In genomic region chr6:17705778-17706579, GRCh38 we compare ENCODE assay signal across 8 cellular contexts. TPM values are rescaled to one million over a fixed set of nuclear protein-coding genes. Genes with fewer than 3 reads are reported as not detected.
DNase-seq lines count a peak whose midpoint lies in the region; ATAC-seq and TF ChIP-seq lines count a peak whose summit lies in the region.

No MANE protein-coding gene starts in this region.

- peak; percentile 71 for TF ChIP-seq POLR2A in GM18526 (IDR thresholded peaks at IDR 0.05; ENCODE audit: extremely low read depth, insufficient read length)

- no peak for TF ChIP-seq CTCF in AG04450 (IDR thresholded peaks at IDR 0.05; ENCODE audit: low read depth, low read length)

- H3K4me3 ChIP-seq in AG04450 (ENCODE audit: low read depth, low read length) = peak overlapping the region; percentile 81

- no peaks in the 10 kb centered on the region; the same call in 1 of the 2 replicates for H3K9me3 ChIP-seq in AG04450 (ENCODE audit: control insufficient read depth, insufficient read depth, low read length)

- CTCF ChIA-PET in AG04450 (lab: Charles Lee) = interaction anchor here (0.6 to 1.2 kb wide), 2 partner anchors 98 to 110 kb away, joined by 3 to 5 read pairs; no protein-coding TSS in a partner anchor

- DNase-seq in AG04450 (ENCODE audit: low read depth, low spot score) (peak; percentile 27), NCI-H446 (lab: John Stamatoyannopoulos, UW) (peak; percentile 68), mesenteric fat pad (ENCODE audit: low spot score) (peak; percentile 92)
- DNase-seq in activated CD4-positive, alpha-beta T cell treated with anti-CD3 and anti-CD28 coated beads, Interleukin-2, amount 50 U/mL, for 48 hours = peak; percentile 86 to 91
- peak; percentile 79 for DNase-seq in effector CD4-positive, alpha-beta T cell
- peak; percentile 61 to 71 for DNase-seq in stimulated activated CD8-positive, alpha-beta memory T cell treated with anti-CD3 and anti-CD28 coated beads, Interleukin-4, amount 100 ng/mL, for 1 hour (ENCODE audit: low read depth in 2 of 2, low spot score in 1 of 2)

- H3K27ac ChIP-seq in AG04450 (ENCODE audit: low read depth, low read length) = peak overlapping the region; percentile 93

- H3K27me3 ChIP-seq in AG04450 (ENCODE audit: control insufficient read depth, insufficient read depth, low read length) = no peaks in the 10 kb centered on the region

- peak; percentile 35 for ATAC-seq in HG03060 (IDR thresholded peaks at IDR 0.05; ENCODE audit: low read depth, unreplicated experiment)

- POLR2A ChIA-PET in AG04450 (lab: Yijun Ruan, JAX) = interaction anchor here (0.5 to 0.8 kb wide), 5 partner anchors 9 to 1351 kb away, joined by 3 to 6 read pairs (median 3); no protein-coding TSS in a partner anchor

RNA-seq across cellular contexts. Expression of gene NUP153, which starts 0.7 kb away (rescaled TPM):
- 30.5 and 35.2 TPM in 2 replicates for polyA plus RNA-seq in AG04450 (2011; rRNA removed)
- 32.3 and 41.9 TPM in 2 replicates for polyA minus RNA-seq in AG04450 (2011; rRNA and poly(A)+ RNA removed)
- 43.0 TPM for total RNA-seq in mesenteric fat pad

Comparison
In these comparisons a context has a peak if more than half of its experiments do, and no peak if none do; other contexts are left out.
1. Peak in every context shown above with its lines: DNase-seq, ATAC-seq, H3K4me3 ChIP-seq and H3K27ac ChIP-seq.
2. DNase-seq: peak in every context shown above with its lines; median percentile 92 in mesenteric fat pad; 88 in activated CD4-positive, alpha-beta T cell treated with anti-CD3 and anti-CD28 coated beads, Interleukin-2, amount 50 U/mL, for 48 hours; 79 in effector CD4-positive, alpha-beta T cell; 68 in NCI-H446; 66 in stimulated activated CD8-positive, alpha-beta memory T cell treated with anti-CD3 and anti-CD28 coated beads, Interleukin-4, amount 100 ng/mL, for 1 hour; 27 in AG04450.